In the genomic region with DNA sequence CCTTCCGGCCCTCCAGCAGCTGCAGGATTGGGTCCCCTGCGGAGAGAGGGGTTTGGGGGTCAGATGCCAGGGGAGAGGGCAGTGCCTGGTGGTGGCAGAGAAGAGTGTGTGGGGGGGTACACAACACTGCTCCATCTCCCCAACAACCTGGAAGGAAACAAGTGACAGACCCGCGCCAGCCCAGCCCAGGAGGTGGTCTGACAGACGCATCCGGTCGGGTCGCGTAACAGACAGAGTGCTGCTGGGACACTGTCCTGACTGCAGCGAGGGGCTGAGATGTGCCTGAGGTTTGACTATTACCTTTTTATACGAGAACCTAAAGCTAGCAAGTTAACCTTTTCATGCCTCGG, we compare ENCODE assay signal across 8 cellular contexts. TPM values are rescaled to one million over a fixed set of nuclear protein-coding genes. Genes with fewer than 3 reads are reported as not detected.
DNase-seq lines count a peak whose midpoint lies in the region; ATAC-seq and TF ChIP-seq lines count a peak whose summit lies in the region.

No MANE protein-coding gene starts in this region.

- H3K9me3 Mint-ChIP-seq in activated naive CD4-positive, alpha-beta T cell treated with anti-CD3 and anti-CD28 coated beads, Interleukin-2, amount 50 U/mL, for 24 hours: no peaks in the 10 kb centered on the region
- no peaks in the 10 kb centered on the region for H3K9me3 Mint-ChIP-seq in type B pancreatic cell

- H3K36me3 ChIP-seq in adipocyte (ENCODE audit: control insufficient read depth, insufficient read depth, low read length, severe bottlenecking) (peaks cover 11% of the 10 kb centered on the region), mucosa of stomach (ENCODE audit: control insufficient read depth, insufficient read depth, low read length) (no peaks in the 10 kb centered on the region)

- H3K9ac ChIP-seq in adipocyte (ENCODE audit: low read length): peak overlapping the region; percentile 57
- peak overlapping the region; percentile 34 for H3K9ac ChIP-seq in mucosa of stomach (ENCODE audit: low read length)

- ATAC-seq in GM18873 (IDR thresholded peaks at IDR 0.05; ENCODE audit: low FRiP score, unreplicated experiment) (no peak), foreskin keratinocyte (no peak)

- TF ChIP-seq CTCF in type B pancreatic cell (conservative IDR thresholded peaks at IDR 0.05) (no peak), foreskin keratinocyte (conservative IDR thresholded peaks at IDR 0.05) (no peak)

- peaks cover 15% of the 10 kb centered on the region for H3K4me1 ChIP-seq in adipocyte (ENCODE audit: control insufficient read depth, insufficient read depth, low read length)
- peaks cover 18% of the 10 kb centered on the region for H3K4me1 ChIP-seq in mucosa of stomach (ENCODE audit: control insufficient read depth, insufficient read depth, low read length)
- no peaks in the 10 kb centered on the region for H3K4me1 ChIP-seq in foreskin keratinocyte

- no peak overlapping the region for H3K27ac ChIP-seq in foreskin keratinocyte

- peaks cover 2% of the 10 kb centered on the region for H3K36me3 Mint-ChIP-seq in activated naive CD4-positive, alpha-beta T cell treated with anti-CD3 and anti-CD28 coated beads, Interleukin-2, amount 50 U/mL, for 24 hours
- H3K36me3 Mint-ChIP-seq in type B pancreatic cell: no peaks in the 10 kb centered on the region

- peaks cover 14% of the 10 kb centered on the region for H3K4me1 Mint-ChIP-seq in activated naive CD4-positive, alpha-beta T cell treated with anti-CD3 and anti-CD28 coated beads, Interleukin-2, amount 50 U/mL, for 24 hours
- peaks cover 16% of the 10 kb centered on the region for H3K4me1 Mint-ChIP-seq in type B pancreatic cell (ENCODE audit: unreplicated experiment)

- H3K4me3 Mint-ChIP-seq in activated naive CD4-positive, alpha-beta T cell treated with anti-CD3 and anti-CD28 coated beads, Interleukin-2, amount 50 U/mL, for 24 hours: peak overlapping the region; percentile 51
- peak overlapping the region; percentile 49 for H3K4me3 Mint-ChIP-seq in type B pancreatic cell

- H3K27me3 ChIP-seq in adipocyte (replicated peaks; ENCODE audit: control insufficient read depth, insufficient read depth, low read length): no peaks in the 10 kb centered on the region
- H3K27me3 ChIP-seq in mucosa of stomach (ENCODE audit: control insufficient read depth, insufficient read depth, low read length): no peaks in the 10 kb centered on the region
- no peaks in the 10 kb centered on the region for H3K27me3 ChIP-seq in foreskin keratinocyte

- DNase-seq in activated naive CD4-positive, alpha-beta T cell treated with anti-CD3 and anti-CD28 coated beads, Interleukin-2, amount 50 U/mL, for 16 hours: no peak
- DNase-seq in adipocyte (ENCODE audit: low read depth) (no peak), type B pancreatic cell (ENCODE audit: extremely low spot score, unreplicated experiment) (no peak), foreskin keratinocyte (no peak), A172 (ENCODE audit: low spot score) (no peak)

- no peak overlapping the region for H3K27ac Mint-ChIP-seq in activated naive CD4-positive, alpha-beta T cell treated with anti-CD3 and anti-CD28 coated beads, Interleukin-2, amount 50 U/mL, for 24 hours
- H3K27ac Mint-ChIP-seq in type B pancreatic cell: peak overlapping the region; percentile 55

- no peaks in the 10 kb centered on the region for H3K27me3 Mint-ChIP-seq in activated naive CD4-positive, alpha-beta T cell treated with anti-CD3 and anti-CD28 coated beads, Interleukin-2, amount 50 U/mL, for 24 hours
- no peaks in the 10 kb centered on the region for H3K27me3 Mint-ChIP-seq in type B pancreatic cell

- H3K9me3 ChIP-seq in adipocyte (ENCODE audit: control insufficient read depth, low read length) (no peaks in the 10 kb centered on the region), mucosa of stomach (ENCODE audit: control insufficient read depth, low read length) (no peaks in the 10 kb centered on the region)

- H3K4me3 ChIP-seq in adipocyte (ENCODE audit: low read length): no peak overlapping the region
- H3K4me3 ChIP-seq in mucosa of stomach (ENCODE audit: low read length): no peak overlapping the region

RNA-seq across cellular contexts. Expression of gene UNC13D, which starts 16.2 kb away (rescaled TPM):
- 7.1 and 7.4 TPM in 2 replicates for total RNA-seq in type B pancreatic cell (ENCODE audit: low replicate concordance)
- 0.53 and 1.0 TPM in 2 replicates for total RNA-seq in foreskin keratinocyte
- 0.80 and 0.82 TPM in 2 replicates for polyA plus RNA-seq in foreskin keratinocyte
- 138 and 372 TPM in 2 replicates for total RNA-seq in A172 (2014; rRNA removed; shearing (Covaris generic))

RNA-seq across cellular contexts. Expression of gene WBP2, which starts 27.1 kb away (rescaled TPM):
- total RNA-seq in type B pancreatic cell (ENCODE audit: low replicate concordance) (43.0 and 49.9 TPM in 2 replicates), foreskin keratinocyte (38.6 and 42.2 TPM in 2 replicates)
- polyA plus RNA-seq in foreskin keratinocyte: 73.9 and 74.2 TPM in 2 replicates
- total RNA-seq in A172 (2014; rRNA removed; shearing (Covaris generic)): 68.5 and 70.0 TPM in 2 replicates

RNA-seq across cellular contexts. Expression of gene UNK, which starts 43.4 kb away (rescaled TPM):
- total RNA-seq in type B pancreatic cell (ENCODE audit: low replicate concordance): 41.9 and 49.7 TPM in 2 replicates
- total RNA-seq in foreskin keratinocyte: 15.0 and 16.3 TPM in 2 replicates
- 11.3 and 12.7 TPM in 2 replicates for polyA plus RNA-seq in foreskin keratinocyte
- total RNA-seq in A172 (2014; rRNA removed; shearing (Covaris generic)): 52.7 and 64.4 TPM in 2 replicates

RNA-seq across cellular contexts. Expression of gene TRIM47, which starts 50.4 kb away (rescaled TPM):
- total RNA-seq in type B pancreatic cell (ENCODE audit: low replicate concordance) (1.9 and 3.1 TPM in 2 replicates), foreskin keratinocyte (41.4 and 55.6 TPM in 2 replicates)
- polyA plus RNA-seq in foreskin keratinocyte: 49.7 and 50.2 TPM in 2 replicates
- total RNA-seq in A172 (2014; rRNA removed; shearing (Covaris generic)): 159 and 173 TPM in 2 replicates

Comparison
In these comparisons a context has a peak if more than half of its experiments do, and no peak if none do; other contexts are left out.
1. RNA of gene UNC13D, which starts 16.2 kb away (total RNA-seq): 138 to 372 TPM in A172; 7.1 to 7.4 TPM in type B pancreatic cell and 0.53 to 1.0 TPM in foreskin keratinocyte; every median in the first group is over 10 times any median in the second.